ENCODE assay signal across 8 cellular contexts in genomic region chr7:158829021-158829341, GRCh38. TPM values are rescaled to one million over a fixed set of nuclear protein-coding genes. Genes with fewer than 3 reads are reported as not detected.
A peak's percentile ranks its signal among the peaks of the same experiment; 100 is the strongest.
DNase-seq lines count a peak whose midpoint lies in the region; ATAC-seq and TF ChIP-seq lines count a peak whose summit lies in the region.

No MANE protein-coding gene starts in this region.

- in situ Hi-C loops in ACHN (cut with HindIII; ENCODE audit: low pct_ligation_motif_present, low pct_unique_long_range_greater_than_20kb, low sequenced_read_pairs), result no loop called here

- ATAC-seq in HG02678 (IDR thresholded peaks at IDR 0.05; ENCODE audit: unreplicated experiment), result peak; percentile 51

- no peaks in the 10 kb centered on the region for H3K9me3 ChIP-seq in mucosa of stomach (ENCODE audit: control insufficient read depth, low read length)
- H3K9me3 ChIP-seq in stomach smooth muscle (ENCODE audit: control insufficient read depth in 2 of 2, low read length in 2 of 2), result no peaks in the 10 kb centered on the region

- H3K4me3 ChIP-seq in GM12875 (ENCODE audit: low read depth, low read length), result peak overlapping the region; percentile 94
- peak overlapping the region; percentile 88 for H3K4me3 ChIP-seq in epithelial cell of proximal tubule (ENCODE audit: low read depth, low read length)
- H3K4me3 ChIP-seq in mucosa of stomach (ENCODE audit: low read length), result peak overlapping the region; percentile 27
- H3K4me3 ChIP-seq in stomach smooth muscle (ENCODE audit: low read length in 2 of 2), result peak overlapping the region; percentile 62 to 86

- H3K36me3 ChIP-seq in mucosa of stomach (ENCODE audit: control insufficient read depth, insufficient read depth, low read length) (no peaks in the 10 kb centered on the region), stomach smooth muscle (ENCODE audit: control insufficient read depth in 2 of 2, insufficient read depth in 2 of 2, low read length in 2 of 2) (no peaks in the 10 kb centered on the region)

- H3K27me3 ChIP-seq in mucosa of stomach (ENCODE audit: control insufficient read depth, insufficient read depth, low read length), result no peaks in the 10 kb centered on the region
- H3K27me3 ChIP-seq in stomach smooth muscle (ENCODE audit: control insufficient read depth in 1 of 2, insufficient read depth in 2 of 2, low read length in 2 of 2), result no peaks in the 10 kb centered on the region

- peak; percentile 88 for DNase-seq in ACHN
- peak; percentile 42 for DNase-seq in NCI-H1048 (lab: John Stamatoyannopoulos, UW)
- DNase-seq in activated CD4-positive, alpha-beta T cell treated with anti-CD3 and anti-CD28 coated beads, Interleukin-2, amount 50 U/mL, for 1 hour, result peak; percentile 65
- no peak for DNase-seq in epithelial cell of proximal tubule (ENCODE audit: low read depth)

- H3K4me1 ChIP-seq in mucosa of stomach (ENCODE audit: control insufficient read depth, insufficient read depth, low read length), result peaks cover 14% of the 10 kb centered on the region
- H3K4me1 ChIP-seq in stomach smooth muscle (ENCODE audit: control insufficient read depth, insufficient read depth, low read length), result peaks cover 5% of the 10 kb centered on the region

- peak overlapping the region; percentile 86 for H3K9ac ChIP-seq in mucosa of stomach (ENCODE audit: low read length)
- peak overlapping the region; percentile 72 to 88 for H3K9ac ChIP-seq in stomach smooth muscle (ENCODE audit: low read length in 2 of 2)

- TF ChIP-seq CTCF in GM12875 (IDR thresholded peaks at IDR 0.05; ENCODE audit: borderline replicate concordance, insufficient read depth, low read depth, low read length) (no peak), epithelial cell of proximal tubule (conservative IDR thresholded peaks at IDR 0.05; ENCODE audit: low read depth, low read length) (peak; percentile 6)

- H3K27ac ChIP-seq in stomach smooth muscle (ENCODE audit: low read length), result peak overlapping the region; percentile 90

RNA-seq across cellular contexts. Expression of gene ESYT2, which starts 0.3 kb away (rescaled TPM):
- 43.4 and 50.1 TPM in 2 replicates for total RNA-seq in epithelial cell of proximal tubule

RNA-seq across cellular contexts. Expression of gene DYNC2I1, which starts 27.4 kb away (rescaled TPM):
- total RNA-seq in epithelial cell of proximal tubule, result 4.1 and 6.2 TPM in 2 replicates

Comparison
In these comparisons a context has a peak if more than half of its experiments do, and no peak if none do; other contexts are left out.
1. H3K4me3 ChIP-seq: peak in every context shown above with its lines; median percentile 94 in GM12875; 88 in epithelial cell of proximal tubule; 74 in stomach smooth muscle; 27 in mucosa of stomach.